Comparison of ENCODE assay signal across 8 cellular contexts in the genomic region with DNA sequence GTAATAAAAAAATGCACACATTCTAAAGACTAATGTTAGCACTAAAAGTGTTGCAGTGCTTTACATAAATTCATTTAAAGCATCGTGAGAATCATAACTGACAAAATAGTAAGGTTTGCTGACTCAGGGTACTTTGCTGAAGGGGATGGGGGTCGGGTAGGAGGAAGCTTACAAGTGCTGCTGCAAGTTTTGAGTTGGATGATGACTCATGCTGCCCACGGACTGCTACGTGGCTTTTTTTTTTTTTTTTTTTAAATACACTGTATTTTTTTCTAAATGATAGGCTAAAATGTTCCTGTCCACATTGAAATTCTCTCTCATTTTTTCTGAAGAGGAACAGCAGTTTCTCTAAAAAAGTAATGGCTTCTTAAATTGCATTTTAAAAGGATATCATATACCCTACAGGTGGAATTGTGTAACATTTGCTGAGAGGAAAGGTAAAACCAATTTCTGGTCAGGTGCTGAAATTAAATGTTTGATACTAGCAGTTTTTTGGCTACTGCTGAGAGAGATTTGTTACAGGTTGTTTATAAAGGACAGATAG. TPM values are rescaled to one million over a fixed set of nuclear protein-coding genes. Genes with fewer than 3 reads are reported as not detected.
A peak's percentile ranks its signal among the peaks of the same experiment; 100 is the strongest.
DNase-seq lines count a peak whose midpoint lies in the region; ATAC-seq and TF ChIP-seq lines count a peak whose summit lies in the region.

No MANE protein-coding gene starts in this region.

- H3K4me3 ChIP-seq in WI38 (ENCODE audit: low read depth, low read length): peak overlapping the region; percentile 82
- peak overlapping the region; percentile 64 to 97 (median 70) for H3K4me3 ChIP-seq in liver (ENCODE audit: low read depth in 1 of 3, low read length in 3 of 3)

- peak overlapping the region; percentile 93 for H3K27ac Mint-ChIP-seq in central memory CD8-positive, alpha-beta T cell (ENCODE audit: low read depth)

- intact Hi-C loops in posterior cingulate gyrus (cut with DNase I): no loop called here

- no peak for ATAC-seq in central memory CD8-positive, alpha-beta T cell (replicated peaks; ENCODE audit: extremely low read depth, poor library complexity, severe bottlenecking)
- no peak for ATAC-seq in GM18519 (IDR thresholded peaks at IDR 0.05; ENCODE audit: low FRiP score, unreplicated experiment)

- peak overlapping the region; percentile 96 to 99 for H3K27ac ChIP-seq in liver (ENCODE audit: low read depth in 1 of 2, low read length in 2 of 2)

- peak; percentile 73 for DNase-seq in GM04504 (ENCODE audit: low read depth)
- peak; percentile 19 for DNase-seq in KG1 (lab: John Stamatoyannopoulos, UW)
- DNase-seq in central memory CD8-positive, alpha-beta T cell (ENCODE audit: low spot score in 2 of 2): peak in 1 of 2 donors; percentile 16
- DNase-seq in stimulated activated CD4-positive, alpha-beta T cell treated with anti-CD3 and anti-CD28 coated beads, TNF-alpha, amount 100 ng/mL, for 24 hours (ENCODE audit: low read depth in 3 of 3): peak; percentile 40 to 62 (median 57)
- DNase-seq in posterior cingulate gyrus: no peak

- peaks cover 0 to 31% (median 21%) of the 10 kb centered on the region in 4 donors for H3K4me1 ChIP-seq in liver (ENCODE audit: control insufficient read depth in 4 of 4, insufficient read depth in 4 of 4, low read length in 3 of 4)

- peaks cover 41% of the 10 kb centered on the region for H3K4me1 Mint-ChIP-seq in central memory CD8-positive, alpha-beta T cell

- H3K9me3 ChIP-seq in liver (ENCODE audit: control insufficient read depth in 4 of 4, low read length in 3 of 4): no peaks in the 10 kb centered on the region

- no peaks in the 10 kb centered on the region for H3K9me3 Mint-ChIP-seq in central memory CD8-positive, alpha-beta T cell

- TF ChIP-seq RAD21 in liver (IDR thresholded peaks at IDR 0.05): peak in 1 of 2 donors; percentile 19

- TF ChIP-seq CTCF in WI38 (IDR thresholded peaks at IDR 0.05; ENCODE audit: low read depth, low read length) (no peak), liver (IDR thresholded peaks at IDR 0.05; ENCODE audit: low read depth, low read length, missing input control) (no peak)

- peak overlapping the region; percentile 94 for H3K4me3 Mint-ChIP-seq in central memory CD8-positive, alpha-beta T cell

- H3K36me3 ChIP-seq in liver (ENCODE audit: control insufficient read depth in 4 of 4, insufficient read depth in 3 of 4, low read depth in 1 of 4, low read length in 3 of 4): no peaks in the 10 kb centered on the region

- H3K27me3 ChIP-seq in liver (ENCODE audit: control insufficient read depth in 4 of 4, insufficient read depth in 4 of 4, low read length in 3 of 4): no peaks in the 10 kb centered on the region

- peaks cover 20% of the 10 kb centered on the region for H3K36me3 Mint-ChIP-seq in central memory CD8-positive, alpha-beta T cell (ENCODE audit: insufficient read depth)

- H3K9ac ChIP-seq in liver (ENCODE audit: low read depth in 1 of 2, low read length in 2 of 2): peak overlapping the region; percentile 100

- under 1% methylated on average over 4 of the region's 4 CpGs for WGBS in liver

- H3K27me3 Mint-ChIP-seq in central memory CD8-positive, alpha-beta T cell: no peaks in the 10 kb centered on the region

TF ChIP-seq in liver, 16 proteins besides CTCF, POLR2A, EP300 and RAD21:
- TF ChIP-seq JUND (IDR thresholded peaks at IDR 0.05) (peak; percentile 97 to 98), GABPA (IDR thresholded peaks at IDR 0.05 in 1 of 2, conservative IDR thresholded peaks at IDR 0.05 in 1 of 2) (no peak), TAF1 (conservative IDR thresholded peaks at IDR 0.05) (peak; percentile 18), NR2F2 (IDR thresholded peaks at IDR 0.05) (no peak), HNF4A (conservative IDR thresholded peaks at IDR 0.05) (peak in 1 of 2 donors; percentile 21), RXRA (IDR thresholded peaks at IDR 0.05) (no peak), FOXA2 (IDR thresholded peaks at IDR 0.05) (no peak), YY1 (IDR thresholded peaks at IDR 0.05) (peak; percentile 61), FOXA1 (IDR thresholded peaks at IDR 0.05) (no peak), EGR1 (IDR thresholded peaks at IDR 0.05; ENCODE audit: low read depth in 2 of 2) (no peak), HNF4G (IDR thresholded peaks at IDR 0.05) (no peak), SP1 (IDR thresholded peaks at IDR 0.05) (no peak)
- TF ChIP-seq, protein P1, sequence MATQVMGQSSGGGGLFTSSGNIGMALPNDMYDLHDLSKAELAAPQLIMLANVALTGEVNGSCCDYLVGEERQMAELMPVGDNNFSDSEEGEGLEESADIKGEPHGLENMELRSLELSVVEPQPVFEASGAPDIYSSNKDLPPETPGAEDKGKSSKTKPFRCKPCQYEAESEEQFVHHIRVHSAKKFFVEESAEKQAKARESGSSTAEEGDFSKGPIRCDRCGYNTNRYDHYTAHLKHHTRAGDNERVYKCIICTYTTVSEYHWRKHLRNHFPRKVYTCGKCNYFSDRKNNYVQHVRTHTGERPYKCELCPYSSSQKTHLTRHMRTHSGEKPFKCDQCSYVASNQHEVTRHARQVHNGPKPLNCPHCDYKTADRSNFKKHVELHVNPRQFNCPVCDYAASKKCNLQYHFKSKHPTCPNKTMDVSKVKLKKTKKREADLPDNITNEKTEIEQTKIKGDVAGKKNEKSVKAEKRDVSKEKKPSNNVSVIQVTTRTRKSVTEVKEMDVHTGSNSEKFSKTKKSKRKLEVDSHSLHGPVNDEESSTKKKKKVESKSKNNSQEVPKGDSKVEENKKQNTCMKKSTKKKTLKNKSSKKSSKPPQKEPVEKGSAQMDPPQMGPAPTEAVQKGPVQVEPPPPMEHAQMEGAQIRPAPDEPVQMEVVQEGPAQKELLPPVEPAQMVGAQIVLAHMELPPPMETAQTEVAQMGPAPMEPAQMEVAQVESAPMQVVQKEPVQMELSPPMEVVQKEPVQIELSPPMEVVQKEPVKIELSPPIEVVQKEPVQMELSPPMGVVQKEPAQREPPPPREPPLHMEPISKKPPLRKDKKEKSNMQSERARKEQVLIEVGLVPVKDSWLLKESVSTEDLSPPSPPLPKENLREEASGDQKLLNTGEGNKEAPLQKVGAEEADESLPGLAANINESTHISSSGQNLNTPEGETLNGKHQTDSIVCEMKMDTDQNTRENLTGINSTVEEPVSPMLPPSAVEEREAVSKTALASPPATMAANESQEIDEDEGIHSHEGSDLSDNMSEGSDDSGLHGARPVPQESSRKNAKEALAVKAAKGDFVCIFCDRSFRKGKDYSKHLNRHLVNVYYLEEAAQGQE (IDR thresholded peaks at IDR 0.05): no peak
- TF ChIP-seq, protein P2, sequence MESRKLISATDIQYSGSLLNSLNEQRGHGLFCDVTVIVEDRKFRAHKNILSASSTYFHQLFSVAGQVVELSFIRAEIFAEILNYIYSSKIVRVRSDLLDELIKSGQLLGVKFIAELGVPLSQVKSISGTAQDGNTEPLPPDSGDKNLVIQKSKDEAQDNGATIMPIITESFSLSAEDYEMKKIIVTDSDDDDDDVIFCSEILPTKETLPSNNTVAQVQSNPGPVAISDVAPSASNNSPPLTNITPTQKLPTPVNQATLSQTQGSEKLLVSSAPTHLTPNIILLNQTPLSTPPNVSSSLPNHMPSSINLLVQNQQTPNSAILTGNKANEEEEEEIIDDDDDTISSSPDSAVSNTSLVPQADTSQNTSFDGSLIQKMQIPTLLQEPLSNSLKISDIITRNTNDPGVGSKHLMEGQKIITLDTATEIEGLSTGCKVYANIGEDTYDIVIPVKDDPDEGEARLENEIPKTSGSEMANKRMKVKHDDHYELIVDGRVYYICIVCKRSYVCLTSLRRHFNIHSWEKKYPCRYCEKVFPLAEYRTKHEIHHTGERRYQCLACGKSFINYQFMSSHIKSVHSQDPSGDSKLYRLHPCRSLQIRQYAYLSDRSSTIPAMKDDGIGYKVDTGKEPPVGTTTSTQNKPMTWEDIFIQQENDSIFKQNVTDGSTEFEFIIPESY (IDR thresholded peaks at IDR 0.05): no peak
- TF ChIP-seq, protein P3, sequence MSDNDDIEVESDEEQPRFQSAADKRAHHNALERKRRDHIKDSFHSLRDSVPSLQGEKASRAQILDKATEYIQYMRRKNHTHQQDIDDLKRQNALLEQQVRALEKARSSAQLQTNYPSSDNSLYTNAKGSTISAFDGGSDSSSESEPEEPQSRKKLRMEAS (IDR thresholded peaks at IDR 0.05): no peak
- TF ChIP-seq, protein P4, sequence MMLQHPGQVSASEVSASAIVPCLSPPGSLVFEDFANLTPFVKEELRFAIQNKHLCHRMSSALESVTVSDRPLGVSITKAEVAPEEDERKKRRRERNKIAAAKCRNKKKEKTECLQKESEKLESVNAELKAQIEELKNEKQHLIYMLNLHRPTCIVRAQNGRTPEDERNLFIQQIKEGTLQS (IDR thresholded peaks at IDR 0.05): peak; percentile 84

RNA-seq across cellular contexts. Expression of a gene that starts 2.2 kb away (rescaled TPM):
- 10 to 100 TPM; 45.7 to 47.8 TPM for total RNA-seq in liver
- 10 to 100 TPM in 1 of 2 donors, 1 to 10 TPM in 1; 9.7 to 18.5 TPM for polyA plus RNA-seq in liver

RNA-seq across cellular contexts. Expression of a gene that starts 49.6 kb away (rescaled TPM):
- 10 to 100 TPM; 13.3 to 23.3 TPM for total RNA-seq in liver
- 10 to 100 TPM; 11.3 to 14.5 TPM for polyA plus RNA-seq in liver

Comparison
In these comparisons a context has a peak if more than half of its experiments do, and no peak if none do; other contexts are left out.
1. DNase-seq: peak in GM04504 (single experiment), KG1 (single experiment) and stimulated activated CD4-positive, alpha-beta T cell treated with anti-CD3 and anti-CD28 coated beads, TNF-alpha, amount 100 ng/mL, for 24 hours (3 of 3); none in posterior cingulate gyrus (0 of 10).